ENCODE assay signal across 20 cellular contexts in genomic region chr19:52687658-52688057, GRCh38.
"Had no signal": no experiment of that assay in that cellular context is flagged by ENCODE, and none has a peak within 500 bp of the region (broad histone marks: within the 10 kb centered on the region; RNA-seq: fewer than 3 reads in every experiment).

No MANE protein-coding gene starts in this region.

- H3K4me3 ChIP-seq: coronary artery, heart left ventricle, pancreas, suprapubic skin, thyroid gland, upper lobe of left lung, uterus had no signal

- H3K36me3 ChIP-seq: pancreas, suprapubic skin, thyroid gland, uterus had no signal

- ATAC-seq: esophagus mucosa; heart left ventricle; left lobe of liver; pancreas; right cardiac atrium; stimulated activated effector memory CD8-positive, alpha-beta T cell treated with anti-CD3 and anti-CD28 coated beads, Interleukin-12 subunit alpha, Interleukin-12 subunit beta, amount 100 ng/mL, for 72 hours; stimulated activated naive CD8-positive, alpha-beta T cell treated with anti-CD3 and anti-CD28 coated beads, Interleukin-15, Interleukin-2, amounts not matched to agents 100 U/mL and 50 U/mL, for 24 hours had no signal

- H3K4me1 ChIP-seq: uterus had no signal

- H3K27me3 ChIP-seq: heart left ventricle, pancreas, suprapubic skin, thyroid gland, upper lobe of left lung, uterus had no signal

- H3K9me3 ChIP-seq: heart left ventricle, pancreas, suprapubic skin, thyroid gland, upper lobe of left lung, uterus had no signal

- H3K27ac ChIP-seq: coronary artery, pancreas, suprapubic skin, thyroid gland, upper lobe of left lung had no signal

- DNase-seq: effector CD8-positive, alpha-beta T cell; heart left ventricle; hippocampal formation; kidney glomerular epithelial cell; midbrain; naive B cell; occipital lobe; pancreas; right cardiac atrium; stimulated activated CD4-positive, alpha-beta T cell treated with anti-CD3 and anti-CD28 coated beads, Interleukin-4, amount 100 ng/mL, for 1 hour; stimulated activated CD8-positive, alpha-beta memory T cell treated with anti-CD3 and anti-CD28 coated beads, Interleukin-4, amount 100 ng/mL, for 48 hours; stimulated activated naive CD8-positive, alpha-beta T cell treated with anti-CD3 and anti-CD28 coated beads, Interleukin-15, Interleukin-2, amounts not matched to agents 100 U/mL and 50 U/mL, for 24 hours; thyroid gland; upper lobe of left lung; uterus had no signal
